In the genomic region with DNA sequence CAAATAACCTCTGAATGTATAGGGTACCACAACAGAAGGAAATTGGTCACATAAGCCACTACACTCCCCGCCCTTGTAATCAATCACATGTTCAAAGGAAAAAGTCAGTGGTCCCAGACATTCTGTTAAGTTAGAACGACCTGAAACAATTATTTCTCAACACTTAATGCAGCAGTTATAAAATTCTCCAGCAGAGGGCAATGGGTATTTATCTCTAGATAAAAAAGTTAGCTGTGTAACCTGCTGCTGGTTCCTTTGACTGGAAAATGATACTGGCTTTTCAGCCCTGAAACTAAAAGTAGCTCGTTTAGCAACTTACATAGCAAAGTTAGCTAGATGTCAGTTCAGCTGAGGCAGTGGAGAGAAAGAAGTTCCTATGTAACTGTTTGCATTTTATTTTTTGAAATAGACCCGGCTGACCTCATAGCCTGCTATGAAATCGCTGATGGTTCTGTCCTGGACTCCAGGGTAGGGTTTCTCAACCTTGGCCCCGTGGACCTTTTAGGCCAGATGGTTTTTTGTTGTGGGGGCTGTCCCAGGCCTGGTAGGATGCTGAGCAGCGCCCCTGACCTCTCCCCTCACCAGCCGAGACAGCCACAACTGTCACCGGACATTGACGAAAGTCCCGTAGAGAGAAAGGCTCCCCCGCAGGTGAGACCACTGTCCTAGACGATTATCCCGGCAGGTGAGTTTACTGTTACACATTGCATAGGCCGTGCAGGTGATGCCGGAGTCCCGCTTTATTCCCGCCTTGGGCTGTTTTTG, we compare ENCODE assay signal across 8 cellular contexts. TPM values are rescaled to one million over a fixed set of nuclear protein-coding genes. Genes with fewer than 3 reads are reported as not detected.
A peak's percentile ranks its signal among the peaks of the same experiment; 100 is the strongest.
DNase-seq lines count a peak whose midpoint lies in the region; ATAC-seq lines count a peak whose summit lies in the region.

No MANE protein-coding gene starts in this region.

- DNase-seq in NCI-H1436 (lab: John Stamatoyannopoulos, UW) (peak; percentile 16), NCI-H1436 treated with DMSO at 0.1 percent for 48 hours (lab: John Stamatoyannopoulos, UW) (no peak), NCI-H2107 (lab: John Stamatoyannopoulos, UW) (peak; percentile 9), amniotic stem cell (lab: John Stamatoyannopoulos, UW) (peak; percentile 20), iPS-NIHi7 (ENCODE audit: extremely low spot score) (peak; percentile 64), stromal cell of bone marrow (ENCODE audit: low read depth) (peak; percentile 33)
- DNase-seq in activated T-helper 2 cell treated with anti-CD3 and anti-CD28 coated beads, Interferon-gamma antibody, Interleukin-2, Interleukin-4, amounts not matched to agents 10 μg/mL and 5 μg/mL and 100 μg/mL, durations not matched to agents 14 hours and 24 hours and 36 hours (ENCODE audit: low spot score) = no peak

- intact Hi-C loops in activated T-helper 2 cell treated with anti-CD3 and anti-CD28 coated beads, Interferon-gamma antibody, Interleukin-2, Interleukin-4, amounts not matched to agents 10 μg/mL and 5 μg/mL and 100 μg/mL, durations not matched to agents 14 hours and 24 hours and 36 hours (cut with micrococcal nuclease) = loop anchor here (2.0 kb wide), 1 partner anchor 204 kb away; no protein-coding TSS in a partner anchor

- H3K4me3 Mint-ChIP-seq in activated T-helper 2 cell treated with anti-CD3 and anti-CD28 coated beads, Interferon-gamma antibody, Interleukin-2, Interleukin-4, amounts not matched to agents 10 μg/mL and 5 μg/mL and 100 μg/mL, durations not matched to agents 14 hours and 24 hours and 36 hours (ENCODE audit: low read depth) = no peak overlapping the region

- H3K36me3 Mint-ChIP-seq in activated T-helper 2 cell treated with anti-CD3 and anti-CD28 coated beads, Interferon-gamma antibody, Interleukin-2, Interleukin-4, amounts not matched to agents 10 μg/mL and 5 μg/mL and 100 μg/mL, durations not matched to agents 14 hours and 24 hours and 36 hours (ENCODE audit: low read depth) = no peaks in the 10 kb centered on the region

- H3K27ac Mint-ChIP-seq in activated T-helper 2 cell treated with anti-CD3 and anti-CD28 coated beads, Interferon-gamma antibody, Interleukin-2, Interleukin-4, amounts not matched to agents 10 μg/mL and 5 μg/mL and 100 μg/mL, durations not matched to agents 14 hours and 24 hours and 36 hours = no peak overlapping the region

- H3K4me1 Mint-ChIP-seq in activated T-helper 2 cell treated with anti-CD3 and anti-CD28 coated beads, Interferon-gamma antibody, Interleukin-2, Interleukin-4, amounts not matched to agents 10 μg/mL and 5 μg/mL and 100 μg/mL, durations not matched to agents 14 hours and 24 hours and 36 hours (ENCODE audit: low read depth) = peaks cover 4% of the 10 kb centered on the region

- H3K9me3 Mint-ChIP-seq in activated T-helper 2 cell treated with anti-CD3 and anti-CD28 coated beads, Interferon-gamma antibody, Interleukin-2, Interleukin-4, amounts not matched to agents 10 μg/mL and 5 μg/mL and 100 μg/mL, durations not matched to agents 14 hours and 24 hours and 36 hours = no peaks in the 10 kb centered on the region

- H3K27me3 Mint-ChIP-seq in activated T-helper 2 cell treated with anti-CD3 and anti-CD28 coated beads, Interferon-gamma antibody, Interleukin-2, Interleukin-4, amounts not matched to agents 10 μg/mL and 5 μg/mL and 100 μg/mL, durations not matched to agents 14 hours and 24 hours and 36 hours (ENCODE audit: low read depth) = peaks cover 5% of the 10 kb centered on the region

- peak; percentile 69 for ATAC-seq in GM21717 (IDR thresholded peaks at IDR 0.05; ENCODE audit: unreplicated experiment)

RNA-seq across cellular contexts. Expression of a gene that starts 40.2 kb away (rescaled TPM):
- total RNA-seq in activated T-helper 2 cell treated with anti-CD3 and anti-CD28 coated beads, Interferon-gamma antibody, Interleukin-2, Interleukin-4, amounts not matched to agents 10 μg/mL and 5 μg/mL and 100 μg/mL, durations not matched to agents 14 hours and 24 hours and 36 hours = 0.37 and 0.39 TPM in 2 replicates

RNA-seq across cellular contexts. Expression of a gene that starts 40.8 kb away (rescaled TPM):
- total RNA-seq in activated T-helper 2 cell treated with anti-CD3 and anti-CD28 coated beads, Interferon-gamma antibody, Interleukin-2, Interleukin-4, amounts not matched to agents 10 μg/mL and 5 μg/mL and 100 μg/mL, durations not matched to agents 14 hours and 24 hours and 36 hours = 0.23 TPM in 1 of 2 replicates, not detected in the other

Comparison
In these comparisons a context has a peak if more than half of its experiments do, and no peak if none do; other contexts are left out.
1. DNase-seq: peak in NCI-H1436 (single experiment), NCI-H2107 (single experiment), amniotic stem cell (single experiment), iPS-NIHi7 (single experiment) and stromal cell of bone marrow (single experiment); none in NCI-H1436 treated with DMSO at 0.1 percent for 48 hours (single experiment) and activated T-helper 2 cell treated with anti-CD3 and anti-CD28 coated beads, Interferon-gamma antibody, Interleukin-2, Interleukin-4, amounts not matched to agents 10 μg/mL and 5 μg/mL and 100 μg/mL, durations not matched to agents 14 hours and 24 hours and 36 hours (single experiment).